In genomic region chr2:177651833-177652232, GRCh38 we compare ENCODE assay signal across 27 cellular contexts.
DNase-seq lines count a peak whose midpoint lies in the region; ATAC-seq and TF ChIP-seq lines count a peak whose summit lies in the region.
"Had no signal": no experiment of that assay in that cellular context is flagged by ENCODE, and none has a peak within 500 bp of the region (broad histone marks: within the 10 kb centered on the region; RNA-seq: fewer than 3 reads in every experiment).

No MANE protein-coding gene starts in this region.

- H3K36me3 ChIP-seq in HUES48 (ENCODE audit: control insufficient read depth, insufficient read depth, low read length) (no peaks in the 10 kb centered on the region), SJCRH30 (no peaks in the 10 kb centered on the region)
- H3K36me3 ChIP-seq: colonic mucosa, heart left ventricle, thyroid gland had no signal

- H3K4me1 ChIP-seq in HUES48 (ENCODE audit: control insufficient read depth, insufficient read depth, low read length) (peaks cover 29% of the 10 kb centered on the region), SJCRH30 (no peaks in the 10 kb centered on the region)
- H3K4me1 ChIP-seq: colonic mucosa, psoas muscle, thyroid gland had no signal

- H3K36me3 Mint-ChIP-seq in glutamatergic neuron (ENCODE audit: unreplicated experiment) (peaks cover 4% of the 10 kb centered on the region), progenitor cell of endocrine pancreas (ENCODE audit: insufficient read depth) (peaks cover 13% of the 10 kb centered on the region)
- H3K36me3 Mint-ChIP-seq: immature natural killer cell had no signal

- peaks cover 22% of the 10 kb centered on the region for H3K27me3 ChIP-seq in HUES48 (ENCODE audit: control insufficient read depth, insufficient read depth, low read length)
- H3K27me3 ChIP-seq in SJCRH30, result no peaks in the 10 kb centered on the region
- H3K27me3 ChIP-seq: colonic mucosa, thyroid gland had no signal

- H3K27ac ChIP-seq in HUES48 (ENCODE audit: low read depth, low read length), result peak overlapping the region; percentile 1
- no peak overlapping the region for H3K27ac ChIP-seq in SJCRH30
- H3K27ac ChIP-seq: colonic mucosa, heart left ventricle, psoas muscle, thyroid gland had no signal

- H3K4me1 Mint-ChIP-seq in glutamatergic neuron (ENCODE audit: low read depth, unreplicated experiment), result peaks cover 4% of the 10 kb centered on the region
- peaks cover 32% of the 10 kb centered on the region for H3K4me1 Mint-ChIP-seq in progenitor cell of endocrine pancreas (ENCODE audit: low read depth)
- H3K4me1 Mint-ChIP-seq: immature natural killer cell had no signal

- H3K9ac ChIP-seq in HUES48 (ENCODE audit: low read depth, low read length), result no peak overlapping the region

- H3K9me3 Mint-ChIP-seq in glutamatergic neuron (ENCODE audit: unreplicated experiment), result no peaks in the 10 kb centered on the region
- H3K9me3 Mint-ChIP-seq in progenitor cell of endocrine pancreas (ENCODE audit: low read depth), result no peaks in the 10 kb centered on the region
- H3K9me3 Mint-ChIP-seq: CD4-positive, alpha-beta T cell; neural crest cell; stimulated activated naive CD8-positive, alpha-beta T cell treated with anti-CD3 and anti-CD28 coated beads, Interleukin-15, Interleukin-2, amounts not matched to agents 100 ng/mL and 50 ng/mL, for 24 hours had no signal

- H3K9me3 ChIP-seq in HUES48 (ENCODE audit: control insufficient read depth, insufficient read depth, low read length) (no peaks in the 10 kb centered on the region), SJCRH30 (replicated peaks) (no peaks in the 10 kb centered on the region)
- H3K9me3 ChIP-seq: colonic mucosa, heart left ventricle, psoas muscle, thyroid gland had no signal

- H3K27me3 Mint-ChIP-seq in glutamatergic neuron (ENCODE audit: unreplicated experiment) (peaks cover 3% of the 10 kb centered on the region), progenitor cell of endocrine pancreas (no peaks in the 10 kb centered on the region)

- H3K4me3 Mint-ChIP-seq in glutamatergic neuron (ENCODE audit: unreplicated experiment) (peak overlapping the region; percentile 14), progenitor cell of endocrine pancreas (ENCODE audit: low read depth) (no peak overlapping the region)
- H3K4me3 Mint-ChIP-seq: activated CD8-positive, alpha-beta T cell treated with anti-CD3 and anti-CD28 coated beads, Interleukin-2, amount 10 ng/mL, durations not matched to agents 7 days and 5 days; CD4-positive, alpha-beta T cell; immature natural killer cell; neural crest cell; stimulated activated naive CD8-positive, alpha-beta T cell treated with anti-CD3 and anti-CD28 coated beads, Interleukin-15, Interleukin-2, amounts not matched to agents 100 ng/mL and 50 ng/mL, for 24 hours had no signal

- H3K27ac Mint-ChIP-seq in glutamatergic neuron (ENCODE audit: unreplicated experiment) (no peak overlapping the region), progenitor cell of endocrine pancreas (peak overlapping the region; percentile 76)
- H3K27ac Mint-ChIP-seq: activated CD8-positive, alpha-beta T cell treated with anti-CD3 and anti-CD28 coated beads, Interleukin-2, amount 10 ng/mL, durations not matched to agents 7 days and 5 days; CD4-positive, alpha-beta T cell; immature natural killer cell; stimulated activated naive CD8-positive, alpha-beta T cell treated with anti-CD3 and anti-CD28 coated beads, Interleukin-15, Interleukin-2, amounts not matched to agents 100 ng/mL and 50 ng/mL, for 24 hours had no signal

- TF ChIP-seq CTCF in glutamatergic neuron (IDR thresholded peaks at IDR 0.05; ENCODE audit: partially characterized antibody, unreplicated experiment) (no peak), progenitor cell of endocrine pancreas (IDR thresholded peaks at IDR 0.05; ENCODE audit: unreplicated experiment) (no peak)

- H3K4me3 ChIP-seq in HUES48 (ENCODE audit: low read depth, low read length) (no peak overlapping the region), SJCRH30 (no peak overlapping the region)
- H3K4me3 ChIP-seq: colonic mucosa, heart left ventricle, psoas muscle, thyroid gland had no signal

- peak; percentile 52 for DNase-seq in NCI-H2227 (lab: John Stamatoyannopoulos, UW; ENCODE audit: unreplicated experiment)
- DNase-seq in glutamatergic neuron, result no peak
- no peak for DNase-seq in progenitor cell of endocrine pancreas (ENCODE audit: low spot score, unreplicated experiment)
- DNase-seq in SJCRH30, result no peak
- DNase-seq: activated CD8-positive, alpha-beta T cell treated with anti-CD3 and anti-CD28 coated beads, Interleukin-2, amount 10 ng/mL, durations not matched to agents 7 days and 5 days; activated gamma-delta T cell treated with Interleukin-2 at 50 U/mL for 16 hours; CD4-positive, alpha-beta T cell; colonic mucosa; DMS153; GDM1; heart left ventricle; immature natural killer cell; left ventricle myocardium superior; NCI-H1105; NCI-H748 treated with DMSO at 0.1 percent for 48 hours; OCI-M1; psoas muscle; stimulated activated CD4-positive, alpha-beta T cell treated with anti-CD3 and anti-CD28 coated beads, Interleukin-4, amount 100 ng/mL, for 1 hour; T1000; thyroid gland had no signal

- ATAC-seq in GM21423 (IDR thresholded peaks at IDR 0.05; ENCODE audit: unreplicated experiment) (no peak), GM21515 (IDR thresholded peaks at IDR 0.05; ENCODE audit: unreplicated experiment) (no peak), GM19324 (IDR thresholded peaks at IDR 0.05; ENCODE audit: low FRiP score, unreplicated experiment) (no peak)
- ATAC-seq: activated CD4-positive, CD25-positive, alpha-beta regulatory T cell treated with anti-CD3 and anti-CD28 coated beads, Interleukin-2, amount 50 U/mL, for 24 hours; activated CD8-positive, alpha-beta T cell treated with anti-CD3 and anti-CD28 coated beads, Interleukin-2, amount 10 ng/mL, durations not matched to agents 7 days and 5 days; left ventricle myocardium superior; psoas muscle had no signal
